In genomic region chr11:73812234-73812633, GRCh38 we compare ENCODE assay signal across 9 cellular contexts.
"Had no signal": no experiment of that assay in that cellular context is flagged by ENCODE, and none has a peak within 500 bp of the region (broad histone marks: within the 10 kb centered on the region; RNA-seq: fewer than 3 reads in every experiment).

No MANE protein-coding gene starts in this region.

- ATAC-seq: HCT116 had no signal

- H3K9me3 Mint-ChIP-seq: HFFc6, IgD-negative memory B cell had no signal

- H3K9me3 ChIP-seq: HAP-1 had no signal

- H3K27ac Mint-ChIP-seq: HFFc6, IgD-negative memory B cell had no signal

- H3K4me3 ChIP-seq: GM23248, HAP-1 had no signal

- FAIRE-seq: HTR-8/SVneo had no signal

- H3K27me3 Mint-ChIP-seq: IgD-negative memory B cell had no signal

- H2AFZ ChIP-seq: GM23248 had no signal

- H3K9ac ChIP-seq: GM23248 had no signal

- H3K4me3 Mint-ChIP-seq: HFFc6, IgD-negative memory B cell had no signal

- DNase-seq: GM23248, GOT3, H7, HFFc6, KG1 had no signal

- H3K4me1 ChIP-seq: HAP-1 had no signal

- H3K27ac ChIP-seq: GM23248 had no signal
